ENCODE assay signal across 9 cellular contexts in genomic region chr22:38454361-38455062, GRCh38. TPM values are rescaled to one million over a fixed set of nuclear protein-coding genes. Genes with fewer than 3 reads are reported as not detected.
DNase-seq lines count a peak whose midpoint lies in the region; ATAC-seq and TF ChIP-seq lines count a peak whose summit lies in the region.
"Had no signal": no experiment of that assay in that cellular context is flagged by ENCODE, and none has a peak within 500 bp of the region (broad histone marks: within the 10 kb centered on the region; RNA-seq: fewer than 3 reads in every experiment).

No MANE protein-coding gene starts in this region.

- H3K9ac ChIP-seq in stomach smooth muscle (ENCODE audit: low read length in 2 of 2): no peak overlapping the region

- no peaks in the 10 kb centered on the region for H3K9me3 Mint-ChIP-seq in activated T-cell treated with anti-CD3 and anti-CD28 coated beads, Interleukin-2, amount 50 U/mL, for 72 hours
- H3K9me3 Mint-ChIP-seq in immature natural killer cell: no peaks in the 10 kb centered on the region

- no peak for TF ChIP-seq CTCF in RWPE1 (conservative IDR thresholded peaks at IDR 0.05; ENCODE audit: low read depth)

- H3K36me3 Mint-ChIP-seq in activated T-cell treated with anti-CD3 and anti-CD28 coated beads, Interleukin-2, amount 50 U/mL, for 72 hours (ENCODE audit: insufficient read depth in 2 of 2): no peaks in the 10 kb centered on the region
- no peaks in the 10 kb centered on the region for H3K36me3 Mint-ChIP-seq in immature natural killer cell

- H3K27ac ChIP-seq in stomach smooth muscle (ENCODE audit: low read length) (no peak overlapping the region), RWPE1 (no peak overlapping the region)

- H3K27me3 ChIP-seq in stomach smooth muscle (ENCODE audit: control insufficient read depth in 1 of 2, insufficient read depth in 2 of 2, low read length in 2 of 2): peaks cover 35 to 62% of the 10 kb centered on the region in 2 donors

- peaks cover 79% of the 10 kb centered on the region for H3K27me3 Mint-ChIP-seq in activated T-cell treated with anti-CD3 and anti-CD28 coated beads, Interleukin-2, amount 50 U/mL, for 72 hours (ENCODE audit: low read depth)
- H3K27me3 Mint-ChIP-seq in immature natural killer cell (ENCODE audit: low read depth in 3 of 3): peaks cover 29 to 48% (median 38%) of the 10 kb centered on the region in 3 donors

- DNase-seq in DMS53 (lab: John Stamatoyannopoulos, UW) (peak; percentile 39), DMS53 treated with DMSO at 0.1 percent for 48 hours (lab: John Stamatoyannopoulos, UW; ENCODE audit: unreplicated experiment) (no peak), immature natural killer cell (no peak), RWPE1 (ENCODE audit: low spot score) (no peak), cerebellum (ENCODE audit: low spot score) (no peak)
- DNase-seq in activated T-cell treated with anti-CD3 and anti-CD28 coated beads, Interleukin-2, amount 50 U/mL, for 72 hours: no peak

- POLR2A ChIA-PET in RWPE1 (lab: Yijun Ruan, JAX; ENCODE audit: low non-redundant PET): no interaction called here

- H3K4me3 Mint-ChIP-seq in activated T-cell treated with anti-CD3 and anti-CD28 coated beads, Interleukin-2, amount 50 U/mL, for 72 hours: peak overlapping the region; percentile 26 to 81
- peak overlapping the region in 4 of 5 donors; percentile 61 to 80 (median 75) for H3K4me3 Mint-ChIP-seq in immature natural killer cell

- peak; percentile 16 to 30 for ATAC-seq in activated T-cell treated with anti-CD3 and anti-CD28 coated beads, Interleukin-2, amount 50 U/mL, for 72 hours (replicated peaks in 1 of 2)
- no peak for ATAC-seq in HG02870 (IDR thresholded peaks at IDR 0.05; ENCODE audit: unreplicated experiment)

- CTCF ChIA-PET in RWPE1 (lab: Yijun Ruan, JAX): no interaction called here

- peaks cover 6% of the 10 kb centered on the region for H3K4me1 Mint-ChIP-seq in activated T-cell treated with anti-CD3 and anti-CD28 coated beads, Interleukin-2, amount 50 U/mL, for 72 hours (ENCODE audit: low read depth)
- H3K4me1 Mint-ChIP-seq in immature natural killer cell: peaks cover 0 to 12% of the 10 kb centered on the region in 2 donors

- no peaks in the 10 kb centered on the region for H3K9me3 ChIP-seq in stomach smooth muscle (ENCODE audit: control insufficient read depth in 2 of 2, low read length in 2 of 2)

- H3K36me3 ChIP-seq in stomach smooth muscle (ENCODE audit: control insufficient read depth in 2 of 2, insufficient read depth in 2 of 2, low read length in 2 of 2): no peaks in the 10 kb centered on the region

- H3K27ac Mint-ChIP-seq in activated T-cell treated with anti-CD3 and anti-CD28 coated beads, Interleukin-2, amount 50 U/mL, for 72 hours: no peak overlapping the region
- H3K27ac Mint-ChIP-seq in immature natural killer cell: no peak overlapping the region

- H3K4me1 ChIP-seq in stomach smooth muscle (ENCODE audit: control insufficient read depth, insufficient read depth, low read length): peaks cover 22% of the 10 kb centered on the region

- peak overlapping the region; percentile 25 to 59 for H3K4me3 ChIP-seq in stomach smooth muscle (ENCODE audit: low read length in 2 of 2)

RNA-seq across cellular contexts. Expression of gene KCNJ4, which starts 0.5 kb away (rescaled TPM):
- total RNA-seq in activated T-cell treated with anti-CD3 and anti-CD28 coated beads, Interleukin-2, amount 50 U/mL, for 72 hours: not detected
- polyA plus RNA-seq in immature natural killer cell: not detected
- total RNA-seq in cerebellum: 1.00 TPM
- total RNA-seq: A172 had no signal

RNA-seq across cellular contexts. Expression of gene KDELR3, which starts 13.4 kb away (rescaled TPM):
- under 1 TPM; 0.31 to 0.37 TPM for total RNA-seq in activated T-cell treated with anti-CD3 and anti-CD28 coated beads, Interleukin-2, amount 50 U/mL, for 72 hours
- polyA plus RNA-seq in immature natural killer cell: under 1 TPM in 1 of 3 donors, not detected in 2; 0.56 TPM
- 1.5 TPM for total RNA-seq in cerebellum

RNA-seq across cellular contexts. Expression of gene DDX17, which starts 51.6 kb away (rescaled TPM):
- total RNA-seq in activated T-cell treated with anti-CD3 and anti-CD28 coated beads, Interleukin-2, amount 50 U/mL, for 72 hours: 100 to 1,000 TPM; 374 to 431 TPM
- 10 to 100 TPM; 25.9 to 59.1 (median 26.9) TPM for polyA plus RNA-seq in immature natural killer cell
- total RNA-seq in cerebellum: 967 TPM
